ENCODE assay signal across 6 cellular contexts in the genomic region with DNA sequence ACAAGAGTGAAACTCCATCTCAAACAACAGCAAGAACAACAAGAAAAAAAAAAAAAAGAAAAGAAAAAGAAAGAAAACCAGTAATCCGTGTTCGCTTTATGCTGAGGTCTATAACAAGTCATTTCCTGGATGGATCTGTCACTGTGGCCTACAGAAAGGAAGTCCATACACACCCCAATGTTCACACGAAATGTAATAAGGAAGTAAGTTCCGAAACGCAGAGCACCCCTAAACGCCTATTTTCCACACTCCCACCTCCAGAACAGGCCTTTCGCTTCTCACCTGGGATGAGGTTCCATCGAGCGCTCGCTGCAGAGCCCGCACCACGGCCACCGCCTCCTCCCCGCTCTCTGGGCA. TPM values are rescaled to one million over a fixed set of nuclear protein-coding genes. Genes with fewer than 3 reads are reported as not detected.
DNase-seq lines count a peak whose midpoint lies in the region; ATAC-seq, FAIRE-seq and TF ChIP-seq lines count a peak whose summit lies in the region.

No MANE protein-coding gene starts in this region.

- H3K4me2 ChIP-seq in fibroblast of lung (ENCODE audit: extremely low read depth, insufficient read depth, low read length): peak overlapping the region; percentile 42

- no peaks in the 10 kb centered on the region for H4K20me1 ChIP-seq in fibroblast of lung (ENCODE audit: control insufficient read depth, extremely low read depth, insufficient read depth, low read length)

- H3K9me3 ChIP-seq in fibroblast of lung (ENCODE audit: control insufficient read depth, insufficient read depth, low read depth, low read length): no peaks in the 10 kb centered on the region
- H3K9me3 ChIP-seq in subcutaneous abdominal adipose tissue (ENCODE audit: control insufficient read depth in 5 of 5, low read length in 5 of 5): peaks cover 0 to 5% (median 4%) of the 10 kb centered on the region in 5 donors

- H3K4me1 ChIP-seq in fibroblast of lung (ENCODE audit: control insufficient read depth, extremely low read depth, insufficient read depth, low read length) (peaks cover 3% of the 10 kb centered on the region), subcutaneous abdominal adipose tissue (ENCODE audit: control insufficient read depth in 5 of 5, insufficient read depth in 5 of 5, low read length in 5 of 5) (peaks cover 9 to 37% (median 36%) of the 10 kb centered on the region in 5 donors)

- no peak for TF ChIP-seq CTCF in fibroblast of lung (conservative IDR thresholded peaks at IDR 0.05 in 1 of 2, IDR thresholded peaks at IDR 0.05 in 1 of 2; ENCODE audit: low read depth in 1 of 2, low read length in 2 of 2)

- H3K27ac ChIP-seq in fibroblast of lung (ENCODE audit: insufficient read depth, low read length) (peak overlapping the region; percentile 98), subcutaneous abdominal adipose tissue (ENCODE audit: low read depth, low read length) (peak overlapping the region; percentile 95)

- peak overlapping the region; percentile 95 for H3K9ac ChIP-seq in fibroblast of lung (ENCODE audit: insufficient read depth, low read length)
- peak overlapping the region; percentile 88 to 97 (median 96) for H3K9ac ChIP-seq in subcutaneous abdominal adipose tissue (ENCODE audit: low read length in 5 of 5)

- peak overlapping the region; percentile 93 to 99 (median 99) for H3K4me3 ChIP-seq in fibroblast of lung (replicated peaks in 1 of 4; ENCODE audit: control extremely low read depth in 1 of 4, insufficient read depth in 1 of 4, low read depth in 3 of 4, low read length in 4 of 4)
- peak overlapping the region; percentile 86 to 100 (median 98) for H3K4me3 ChIP-seq in subcutaneous abdominal adipose tissue (ENCODE audit: low read depth in 1 of 5, low read length in 5 of 5)

- FAIRE-seq in urothelium cell line (lab: Jason Lieb, UNC): no peak

- peak; percentile 11 for ATAC-seq in GM18909 (IDR thresholded peaks at IDR 0.05; ENCODE audit: poor library complexity, unreplicated experiment)

- H3K79me2 ChIP-seq in fibroblast of lung (ENCODE audit: control insufficient read depth, insufficient read depth, low read length): peaks cover 45% of the 10 kb centered on the region

- no peaks in the 10 kb centered on the region for H3K27me3 ChIP-seq in fibroblast of lung (ENCODE audit: control insufficient read depth, insufficient read depth, low read length)
- H3K27me3 ChIP-seq in subcutaneous abdominal adipose tissue (ENCODE audit: control insufficient read depth in 5 of 5, insufficient read depth in 4 of 5, low read length in 5 of 5): no peaks in the 10 kb centered on the region

- H2AFZ ChIP-seq in fibroblast of lung (ENCODE audit: low read length): no peak overlapping the region

- peak; percentile 52 for DNase-seq in NOMO-1 treated with DMSO at 0.1 percent for 48 hours (lab: John Stamatoyannopoulos, UW; ENCODE audit: unreplicated experiment)
- no peak for DNase-seq in fibroblast of lung (ENCODE audit: low read depth in 2 of 2)
- DNase-seq in stimulated activated CD4-positive, alpha-beta T cell treated with anti-CD3 and anti-CD28 coated beads, Interleukin-4, amount 100 ng/mL, for 1 hour: no peak
- no peak for DNase-seq in urothelium cell line (ENCODE audit: low spot score)

- peaks cover 10% of the 10 kb centered on the region for H3K36me3 ChIP-seq in fibroblast of lung (ENCODE audit: control insufficient read depth, insufficient read depth, low read length)
- peaks cover 5 to 22% (median 12%) of the 10 kb centered on the region in 5 donors for H3K36me3 ChIP-seq in subcutaneous abdominal adipose tissue (ENCODE audit: control insufficient read depth in 5 of 5, insufficient read depth in 5 of 5, low read length in 5 of 5)

RNA-seq across cellular contexts. Expression of a gene that starts 0.7 kb away (rescaled TPM):
- total RNA-seq in fibroblast of lung: 20.1 and 22.1 TPM in 2 replicates
- 9.1 and 9.5 TPM in 2 replicates for polyA plus RNA-seq in fibroblast of lung
- polyA plus RNA-seq in fibroblast of lung (2012): 10.2 and 10.3 TPM in 2 replicates
- 3.8 TPM in 2 replicates for polyA minus RNA-seq in fibroblast of lung (ENCODE audit: low replicate concordance)

RNA-seq across cellular contexts. Expression of a gene that starts 5.1 kb away (rescaled TPM):
- 13.6 and 17.5 TPM in 2 replicates for total RNA-seq in fibroblast of lung
- 9.6 and 10.4 TPM in 2 replicates for polyA plus RNA-seq in fibroblast of lung
- 7.8 and 8.0 TPM in 2 replicates for polyA plus RNA-seq in fibroblast of lung (2012)
- polyA minus RNA-seq in fibroblast of lung (ENCODE audit: low replicate concordance): 5.1 and 15.3 TPM in 2 replicates

RNA-seq across cellular contexts. Expression of a gene that starts 26.6 kb away (rescaled TPM):
- 2.3 and 4.8 TPM in 2 replicates for total RNA-seq in fibroblast of lung
- 5.5 and 8.7 TPM in 2 replicates for polyA plus RNA-seq in fibroblast of lung
- polyA plus RNA-seq in fibroblast of lung (2012): 3.8 and 6.3 TPM in 2 replicates
- 2.7 and 15.4 TPM in 2 replicates for polyA minus RNA-seq in fibroblast of lung (ENCODE audit: low replicate concordance)

RNA-seq across cellular contexts. Expression of a gene that starts 33.4 kb away (rescaled TPM):
- 269 and 296 TPM in 2 replicates for total RNA-seq in fibroblast of lung
- polyA plus RNA-seq in fibroblast of lung: 2,326 and 2,573 TPM in 2 replicates
- 1,014 and 1,076 TPM in 2 replicates for polyA plus RNA-seq in fibroblast of lung (2012)
- polyA minus RNA-seq in fibroblast of lung (ENCODE audit: low replicate concordance): 47.8 and 72.0 TPM in 2 replicates

RNA-seq across cellular contexts. Expression of a gene that starts 52.6 kb away (rescaled TPM):
- total RNA-seq in fibroblast of lung: 8.2 and 9.7 TPM in 2 replicates
- polyA plus RNA-seq in fibroblast of lung: 8.8 and 9.0 TPM in 2 replicates
- polyA plus RNA-seq in fibroblast of lung (2012): 5.3 TPM in 2 replicates
- polyA minus RNA-seq in fibroblast of lung (ENCODE audit: low replicate concordance): 0.98 and 2.0 TPM in 2 replicates
